ENCODE assay signal across 8 cellular contexts in genomic region chr11:72821221-72821919, GRCh38. TPM values are rescaled to one million over a fixed set of nuclear protein-coding genes. Genes with fewer than 3 reads are reported as not detected.
DNase-seq lines count a peak whose midpoint lies in the region; ATAC-seq and TF ChIP-seq lines count a peak whose summit lies in the region.

No MANE protein-coding gene starts in this region.

- H3K27ac Mint-ChIP-seq in activated B cell treated with CpG ODN at 0.5 μM for 24 hours: peak overlapping the region; percentile 41
- peak overlapping the region; percentile 67 for H3K27ac Mint-ChIP-seq in stimulated activated memory B cell treated with anti-CD40 and anti-IgM and Interleukin-4, amounts not matched to agents 10 μg/mL and 1 μg/mL and 100 μg/mL, for 72 hours

- H3K4me3 Mint-ChIP-seq in activated B cell treated with CpG ODN at 0.5 μM for 24 hours: peak overlapping the region; percentile 61
- peak overlapping the region; percentile 60 for H3K4me3 Mint-ChIP-seq in stimulated activated memory B cell treated with anti-CD40 and anti-IgM and Interleukin-4, amounts not matched to agents 10 μg/mL and 1 μg/mL and 100 μg/mL, for 72 hours

- H3K27ac ChIP-seq in HUES6 (ENCODE audit: low read depth, low read length): no peak overlapping the region
- H3K27ac ChIP-seq in iPS-20b (ENCODE audit: low read length): no peak overlapping the region

- H3K4me3 ChIP-seq in HUES6 (ENCODE audit: low read depth, low read length) (peak overlapping the region; percentile 83), iPS-20b (ENCODE audit: low read length) (peak overlapping the region; percentile 78)

- POLR2A ChIA-PET in activated B cell treated with CpG ODN at 0.5 μM for 24 hours (lab: Charles Lee) (interaction anchor here (1.1 to 3.9 kb wide), 7 partner anchors 14 to 563 kb away, joined by 3 to 13 read pairs (median 3); partner anchors contain the start of gene STARD10), GM10248 (lab: Yijun Ruan, JAX) (interaction anchor here (0.7 kb wide), 1 partner anchor 9 kb away, joined by 3 read pairs; no protein-coding TSS in a partner anchor)

- H3K36me3 Mint-ChIP-seq in activated B cell treated with CpG ODN at 0.5 μM for 24 hours (ENCODE audit: low read depth): peaks cover 47% of the 10 kb centered on the region
- H3K36me3 Mint-ChIP-seq in stimulated activated memory B cell treated with anti-CD40 and anti-IgM and Interleukin-4, amounts not matched to agents 10 μg/mL and 1 μg/mL and 100 μg/mL, for 72 hours: peaks cover 60% of the 10 kb centered on the region

- H3K27me3 Mint-ChIP-seq in activated B cell treated with CpG ODN at 0.5 μM for 24 hours: no peaks in the 10 kb centered on the region
- H3K27me3 Mint-ChIP-seq in stimulated activated memory B cell treated with anti-CD40 and anti-IgM and Interleukin-4, amounts not matched to agents 10 μg/mL and 1 μg/mL and 100 μg/mL, for 72 hours: no peaks in the 10 kb centered on the region

- H3K9me3 ChIP-seq in HUES6 (ENCODE audit: control insufficient read depth, insufficient read depth, low read depth, low read length) (no peaks in the 10 kb centered on the region), iPS-20b (ENCODE audit: insufficient read depth, low read depth, low read length) (no peaks in the 10 kb centered on the region)

- H3K36me3 ChIP-seq in HUES6 (ENCODE audit: control insufficient read depth, insufficient read depth, low read length): peaks cover 9% of the 10 kb centered on the region; the same call in 1 of the 2 replicates
- no peaks in the 10 kb centered on the region for H3K36me3 ChIP-seq in iPS-20b (ENCODE audit: insufficient read depth, low read depth, low read length)

- CTCF ChIA-PET in activated B cell treated with CpG ODN at 0.5 μM for 24 hours (lab: Charles Lee) (interaction anchor here (1.4 kb wide), 1 partner anchor 87 kb away, joined by 3 read pairs; no protein-coding TSS in a partner anchor), GM10248 (lab: Yijun Ruan, JAX) (interaction anchor here (1.2 kb wide), 1 partner anchor 61 kb away, joined by 3 read pairs; no protein-coding TSS in a partner anchor)

- intact Hi-C loops in activated B cell treated with CpG ODN at 0.5 μM for 24 hours (cut with micrococcal nuclease): loop anchor here (10.0 kb wide), 1 partner anchor 563 kb away; no protein-coding TSS in a partner anchor

- no peak for TF ChIP-seq CTCF in activated B cell treated with CpG ODN at 0.5 μM for 24 hours (IDR thresholded peaks at IDR 0.05)
- TF ChIP-seq CTCF in GM10248 (IDR thresholded peaks at IDR 0.05; ENCODE audit: control extremely low read depth, extremely low read depth, low read depth, missing control alignments): no peak

- peaks cover 57% of the 10 kb centered on the region for H3K4me1 Mint-ChIP-seq in activated B cell treated with CpG ODN at 0.5 μM for 24 hours
- H3K4me1 Mint-ChIP-seq in stimulated activated memory B cell treated with anti-CD40 and anti-IgM and Interleukin-4, amounts not matched to agents 10 μg/mL and 1 μg/mL and 100 μg/mL, for 72 hours: peaks cover 75% of the 10 kb centered on the region

- H3K9me3 Mint-ChIP-seq in activated B cell treated with CpG ODN at 0.5 μM for 24 hours: no peaks in the 10 kb centered on the region
- no peaks in the 10 kb centered on the region for H3K9me3 Mint-ChIP-seq in stimulated activated memory B cell treated with anti-CD40 and anti-IgM and Interleukin-4, amounts not matched to agents 10 μg/mL and 1 μg/mL and 100 μg/mL, for 72 hours

- ATAC-seq in activated B cell treated with CpG ODN at 0.5 μM for 24 hours (ENCODE audit: low read depth) (no peak), GM18519 (IDR thresholded peaks at IDR 0.05; ENCODE audit: low FRiP score, unreplicated experiment) (no peak)
- ATAC-seq in stimulated activated memory B cell treated with anti-CD40 and anti-IgM and Interleukin-4, amounts not matched to agents 10 μg/mL and 1 μg/mL and 100 μg/mL, for 72 hours: no peak

- H3K9ac ChIP-seq in HUES6 (ENCODE audit: low read length): peak overlapping the region; percentile 57
- peak overlapping the region; percentile 72; the same call in 1 of the 2 replicates for H3K9ac ChIP-seq in iPS-20b (ENCODE audit: low read depth, low read length)

- H3K4me1 ChIP-seq in HUES6 (ENCODE audit: control insufficient read depth, insufficient read depth, low read length): peaks cover 7% of the 10 kb centered on the region
- peaks cover 4% of the 10 kb centered on the region; the same call in 1 of the 2 replicates for H3K4me1 ChIP-seq in iPS-20b (ENCODE audit: insufficient read depth, low read length)

- DNase-seq in activated B cell treated with CpG ODN at 0.5 μM for 24 hours: no peak
- no peak for DNase-seq in GM10248 (ENCODE audit: extremely low spot score)
- no peak for DNase-seq in NOMO-1 treated with dmso at 0.1 percent for 144 hours (lab: John Stamatoyannopoulos, UW; ENCODE audit: unreplicated experiment)
- no peak for DNase-seq in GM19238 (ENCODE audit: insufficient read length, low spot score)

- peaks cover 22% of the 10 kb centered on the region for H3K27me3 ChIP-seq in HUES6 (ENCODE audit: control insufficient read depth, insufficient read depth, low read length)
- H3K27me3 ChIP-seq in iPS-20b (ENCODE audit: insufficient read depth, low read length): peaks cover 29% of the 10 kb centered on the region

RNA-seq across cellular contexts. Expression of gene ATG16L2, which starts 7.2 kb away (rescaled TPM):
- 73.5 and 96.7 TPM in 2 replicates for total RNA-seq in activated B cell treated with CpG ODN at 0.5 μM for 24 hours

RNA-seq across cellular contexts. Expression of gene STARD10, which starts 27.5 kb away (rescaled TPM):
- total RNA-seq in activated B cell treated with CpG ODN at 0.5 μM for 24 hours: 42.6 and 46.8 TPM in 2 replicates
